22 cellular contexts compared by ENCODE assay signal in the genomic region with DNA sequence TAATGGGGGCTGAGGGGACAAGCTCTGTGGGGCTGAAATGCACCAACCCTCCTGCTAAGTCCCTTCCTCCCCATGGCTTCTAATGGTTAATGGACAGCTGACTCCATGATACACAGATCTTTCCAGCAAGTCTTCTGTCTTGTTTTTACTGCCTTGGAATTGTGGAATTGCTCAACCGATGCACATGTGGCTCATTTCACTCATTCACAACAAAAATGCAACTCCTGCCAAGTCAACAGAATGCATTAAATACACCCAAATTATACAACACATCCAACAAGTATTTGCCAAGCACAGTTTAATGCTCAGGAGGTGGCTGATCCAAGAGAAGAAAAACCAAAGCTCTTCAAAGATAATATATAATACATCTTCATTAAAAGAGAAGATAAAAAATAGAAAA.
"Had no signal": no experiment of that assay in that cellular context is flagged by ENCODE, and none has a peak within 500 bp of the region (broad histone marks: within the 10 kb centered on the region; RNA-seq: fewer than 3 reads in every experiment).

No MANE protein-coding gene starts in this region.

- H3K27me3 ChIP-seq: foreskin keratinocyte, neutrophil, stomach, transverse colon had no signal

- H3K4me1 ChIP-seq: foreskin keratinocyte, stomach, transverse colon had no signal

- ATAC-seq: foreskin keratinocyte; naive thymus-derived CD4-positive, alpha-beta T cell; sciatic nerve had no signal

- H3K36me3 ChIP-seq: neutrophil, stomach, thoracic aorta, transverse colon had no signal

- H3K27ac ChIP-seq: foreskin keratinocyte, neutrophil, skin epidermis, stomach, thoracic aorta, transverse colon had no signal

- H3K4me3 ChIP-seq: skin epidermis, stomach, thoracic aorta, transverse colon had no signal

- H3K9me3 ChIP-seq: neutrophil, thoracic aorta, transverse colon had no signal

- DNase-seq: cerebellar nuclear complex; erythroblast; foreskin keratinocyte; head of caudate nucleus; hypothalamus; kidney glomerular epithelial cell; mammary epithelial cell; naive thymus-derived CD4-positive, alpha-beta T cell; posterior cingulate gyrus; stimulated activated CD4-positive, alpha-beta T cell treated with anti-CD3 and anti-CD28 coated beads, Interleukin-2, amount 100 ng/mL, for 24 hours; stimulated activated CD4-positive, alpha-beta T cell treated with anti-CD3 and anti-CD28 coated beads, Interleukin-4, amount 100 ng/mL, for 4 hours; stimulated activated naive CD4-positive, alpha-beta T cell; stomach; substantia nigra; transverse colon had no signal

- FAIRE-seq: colon, endothelial cell of umbilical vein, islet of Langerhans had no signal
